1 cellular context compared by ENCODE assay signal in the genomic region with DNA sequence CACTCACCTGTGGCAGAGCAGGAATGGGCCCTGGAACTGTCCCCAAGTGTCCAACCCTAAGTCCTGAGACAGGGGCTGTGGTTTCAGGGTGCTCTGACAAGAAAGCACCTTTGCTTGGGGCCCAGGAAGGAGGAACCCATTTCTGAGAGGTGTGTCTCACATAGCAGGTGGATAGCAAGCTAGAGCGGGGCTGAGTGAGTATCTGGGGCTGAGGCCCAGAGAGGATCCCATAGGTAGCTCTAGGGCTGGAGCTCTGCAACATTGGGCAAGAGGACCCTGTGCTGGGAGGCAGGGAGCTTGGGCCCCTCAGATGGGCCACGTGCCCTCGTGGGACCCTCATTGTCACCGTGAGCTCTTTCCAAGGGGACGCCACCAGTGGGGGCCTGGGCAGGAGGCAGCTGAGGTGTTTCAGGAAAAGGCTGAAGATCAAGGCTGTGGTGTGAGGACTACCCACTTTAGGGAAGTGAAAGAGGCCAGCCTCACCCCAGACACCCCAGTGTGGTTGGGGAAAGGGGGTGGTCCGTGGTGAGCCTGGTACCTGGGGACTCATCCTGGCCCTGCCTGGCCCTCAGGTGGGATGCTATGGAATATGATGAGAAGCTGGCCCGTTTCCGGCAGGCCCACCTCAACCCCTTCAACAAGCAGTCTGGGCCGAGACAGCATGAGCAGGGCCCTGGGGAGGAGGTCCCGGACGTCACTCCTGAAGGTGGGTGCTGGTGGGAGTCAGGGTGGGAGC.
TF ChIP-seq lines count a peak whose summit lies in the region.

No MANE protein-coding gene starts in this region.

TF ChIP-seq in K562, 482 proteins besides CTCF, POLR2A, EP300 and RAD21:
- TF ChIP-seq EWSR1 (IDR thresholded peaks at IDR 0.05; ENCODE audit: borderline replicate concordance, low read depth, partially characterized antibody): no peak
- TF ChIP-seq NBN (IDR thresholded peaks at IDR 0.05; ENCODE audit: low read depth): no peak
- TF ChIP-seq RBFOX2 (IDR thresholded peaks at IDR 0.05; ENCODE audit: low read depth, low read length): 0 out of 2 replicates have a peak, but pooled peaks have one; percentile 20
- no peak for TF ChIP-seq BCL6 (CRISPR knock-in tag; IDR thresholded peaks at IDR 0.05)
- no peak for TF ChIP-seq ZNF316 (IDR thresholded peaks at IDR 0.05)
- TF ChIP-seq ZNF124 (CRISPR knock-in tag; IDR thresholded peaks at IDR 0.05): no peak
- no peak for TF ChIP-seq HDAC3 (IDR thresholded peaks at IDR 0.05; ENCODE audit: borderline replicate concordance, partially characterized antibody)
